Comparison of ENCODE assay signal across 21 cellular contexts in the genomic region with DNA sequence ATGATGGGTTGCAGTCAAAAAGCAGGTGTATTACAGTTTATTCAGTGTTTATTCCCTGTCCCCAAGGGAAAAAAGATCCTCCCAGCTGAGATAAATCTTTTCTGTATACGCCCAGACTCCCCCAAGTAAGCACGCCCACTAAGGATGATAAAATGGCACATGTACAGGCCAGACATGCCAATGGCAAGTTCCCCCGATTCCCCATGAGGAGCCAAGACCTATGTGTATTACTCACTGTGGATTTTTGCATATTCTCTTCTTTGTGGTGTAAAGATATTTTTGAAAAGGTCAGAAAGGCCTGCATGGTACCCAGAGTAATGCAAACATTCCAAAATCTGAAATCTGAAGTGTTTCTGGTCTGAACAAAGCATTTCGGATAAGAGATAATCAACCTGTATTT.
"Had no signal": no experiment of that assay in that cellular context is flagged by ENCODE, and none has a peak within 500 bp of the region (broad histone marks: within the 10 kb centered on the region; RNA-seq: fewer than 3 reads in every experiment).

No MANE protein-coding gene starts in this region.

- H3K9me3 Mint-ChIP-seq: memory B cell; natural killer cell; stimulated activated naive B cell treated with anti-CD40 and anti-IgM and Interleukin-4, amounts not matched to agents 10 μg/mL and 1 μg/mL and 100 μg/mL, for 72 hours; type B pancreatic cell had no signal

- ATAC-seq: gastrocnemius medialis; natural killer cell; pancreas; right lobe of liver; stimulated activated naive B cell treated with anti-CD40 and anti-IgM and Interleukin-4, amounts not matched to agents 10 μg/mL and 1 μg/mL and 100 μg/mL, for 72 hours had no signal

- H3K27me3 ChIP-seq: esophagus squamous epithelium, gastrocnemius medialis, pancreas, right lobe of liver, testis, tibial artery had no signal

- H3K4me1 ChIP-seq: esophagus squamous epithelium, gastrocnemius medialis, pancreas, right lobe of liver, tibial artery had no signal

- FAIRE-seq: keratinocyte had no signal

- H3K27ac Mint-ChIP-seq: memory B cell; natural killer cell; stimulated activated naive B cell treated with anti-CD40 and anti-IgM and Interleukin-4, amounts not matched to agents 10 μg/mL and 1 μg/mL and 100 μg/mL, for 72 hours; type B pancreatic cell had no signal

- H3K27ac ChIP-seq: coronary artery, esophagus squamous epithelium, gastrocnemius medialis, pancreas, right lobe of liver, testis, tibial artery had no signal

- H3K4me3 Mint-ChIP-seq: memory B cell; natural killer cell; stimulated activated naive B cell treated with anti-CD40 and anti-IgM and Interleukin-4, amounts not matched to agents 10 μg/mL and 1 μg/mL and 100 μg/mL, for 72 hours; type B pancreatic cell had no signal

- H3K9me3 ChIP-seq: esophagus squamous epithelium, gastrocnemius medialis, pancreas, right lobe of liver, testis, tibial artery had no signal

- H3K4me3 ChIP-seq: coronary artery, esophagus squamous epithelium, gastrocnemius medialis, lung, pancreas, right lobe of liver, testis, tibial artery had no signal

- H3K4me1 Mint-ChIP-seq: memory B cell, natural killer cell had no signal

- H3K27me3 Mint-ChIP-seq: memory B cell; stimulated activated naive B cell treated with anti-CD40 and anti-IgM and Interleukin-4, amounts not matched to agents 10 μg/mL and 1 μg/mL and 100 μg/mL, for 72 hours; type B pancreatic cell had no signal

- DNase-seq: dermis blood vessel endothelial cell; effector memory CD4-positive, alpha-beta T cell; esophagus squamous epithelium; gastrocnemius medialis; head of caudate nucleus; natural killer cell; occipital lobe; pancreas; right lobe of liver; small intestine; stimulated activated CD4-positive, alpha-beta T cell treated with anti-CD3 and anti-CD28 coated beads, Interleukin-15, amount 100 ng/mL, for 24 hours; stimulated activated CD4-positive, alpha-beta T cell treated with anti-CD3 and anti-CD28 coated beads, Interleukin-2, amount 100 ng/mL, for 48 hours; stimulated activated naive B cell treated with anti-CD40 and anti-IgM and Interleukin-4, amounts not matched to agents 10 μg/mL and 1 μg/mL and 100 μg/mL, for 72 hours; substantia nigra; testis; tibial artery had no signal
